21 cellular contexts compared by ENCODE assay signal in genomic region chr4:149306537-149306936, GRCh38.
"Had no signal": no experiment of that assay in that cellular context is flagged by ENCODE, and none has a peak within 500 bp of the region (broad histone marks: within the 10 kb centered on the region; RNA-seq: fewer than 3 reads in every experiment).

No MANE protein-coding gene starts in this region.

- H3K36me3 ChIP-seq: esophagus squamous epithelium, gastroesophageal sphincter, neutrophil, spleen had no signal

- H3K27ac Mint-ChIP-seq: dendritic cell treated with granulocyte-macrophage colony-stimulating factor and Interleukin-4, amounts not matched to agents 40 ng/mL and 50 ng/mL, for 4 days; effector memory CD8-positive, alpha-beta T cell; naive thymus-derived CD4-positive, alpha-beta T cell; nephron progenitor cell; stimulated activated naive B cell treated with anti-CD40 and anti-IgM and Interleukin-4, amounts not matched to agents 10 μg/mL and 1 μg/mL and 100 μg/mL, for 72 hours had no signal

- ATAC-seq: effector memory CD8-positive, alpha-beta T cell; gastroesophageal sphincter; left colon; left ventricle myocardium superior; naive thymus-derived CD4-positive, alpha-beta T cell; psoas muscle; sciatic nerve; stimulated activated naive B cell treated with anti-CD40 and anti-IgM and Interleukin-4, amounts not matched to agents 10 μg/mL and 1 μg/mL and 100 μg/mL, for 72 hours had no signal

- H3K4me1 Mint-ChIP-seq: naive thymus-derived CD4-positive, alpha-beta T cell; nephron progenitor cell; stimulated activated naive B cell treated with anti-CD40 and anti-IgM and Interleukin-4, amounts not matched to agents 10 μg/mL and 1 μg/mL and 100 μg/mL, for 72 hours had no signal

- H3K4me3 Mint-ChIP-seq: dendritic cell treated with granulocyte-macrophage colony-stimulating factor and Interleukin-4, amounts not matched to agents 40 ng/mL and 50 ng/mL, for 4 days; effector memory CD8-positive, alpha-beta T cell; naive thymus-derived CD4-positive, alpha-beta T cell; nephron progenitor cell; stimulated activated naive B cell treated with anti-CD40 and anti-IgM and Interleukin-4, amounts not matched to agents 10 μg/mL and 1 μg/mL and 100 μg/mL, for 72 hours had no signal

- H3K4me3 ChIP-seq: esophagus squamous epithelium, gastroesophageal sphincter, lung, psoas muscle, spleen had no signal

- H3K36me3 Mint-ChIP-seq: naive thymus-derived CD4-positive, alpha-beta T cell; stimulated activated naive B cell treated with anti-CD40 and anti-IgM and Interleukin-4, amounts not matched to agents 10 μg/mL and 1 μg/mL and 100 μg/mL, for 72 hours had no signal

- H3K9me3 Mint-ChIP-seq: nephron progenitor cell; stimulated activated naive B cell treated with anti-CD40 and anti-IgM and Interleukin-4, amounts not matched to agents 10 μg/mL and 1 μg/mL and 100 μg/mL, for 72 hours had no signal

- H3K9me3 ChIP-seq: esophagus squamous epithelium, gastroesophageal sphincter, neutrophil, psoas muscle had no signal

- DNase-seq: effector memory CD8-positive, alpha-beta T cell; esophagus squamous epithelium; foreskin fibroblast; kidney; left colon; left ventricle myocardium superior; mesendoderm; naive thymus-derived CD4-positive, alpha-beta T cell; nephron progenitor cell; psoas muscle; spleen; stimulated activated CD4-positive, alpha-beta T cell treated with anti-CD3 and anti-CD28 coated beads, Interleukin-15, amount 100 ng/mL, for 24 hours; stimulated activated CD4-positive, alpha-beta T cell treated with anti-CD3 and anti-CD28 coated beads, Interleukin-1b, Interleukin-23, amount 100 ng/mL, for 48 hours; stimulated activated CD4-positive, alpha-beta T cell treated with anti-CD3 and anti-CD28 coated beads, Interleukin-4, amount 100 ng/mL, for 24 hours; stimulated activated naive B cell treated with anti-CD40 and anti-IgM and Interleukin-4, amounts not matched to agents 10 μg/mL and 1 μg/mL and 100 μg/mL, for 72 hours; trophoblast cell had no signal

- H3K27ac ChIP-seq: esophagus squamous epithelium, gastroesophageal sphincter, neutrophil, psoas muscle, spleen had no signal

- H3K27me3 Mint-ChIP-seq: dendritic cell treated with granulocyte-macrophage colony-stimulating factor and Interleukin-4, amounts not matched to agents 40 ng/mL and 50 ng/mL, for 4 days; effector memory CD8-positive, alpha-beta T cell; naive thymus-derived CD4-positive, alpha-beta T cell; stimulated activated naive B cell treated with anti-CD40 and anti-IgM and Interleukin-4, amounts not matched to agents 10 μg/mL and 1 μg/mL and 100 μg/mL, for 72 hours had no signal

- H3K27me3 ChIP-seq: esophagus squamous epithelium, gastroesophageal sphincter, neutrophil, spleen had no signal
